Comparison of ENCODE assay signal across 21 cellular contexts in the genomic region with DNA sequence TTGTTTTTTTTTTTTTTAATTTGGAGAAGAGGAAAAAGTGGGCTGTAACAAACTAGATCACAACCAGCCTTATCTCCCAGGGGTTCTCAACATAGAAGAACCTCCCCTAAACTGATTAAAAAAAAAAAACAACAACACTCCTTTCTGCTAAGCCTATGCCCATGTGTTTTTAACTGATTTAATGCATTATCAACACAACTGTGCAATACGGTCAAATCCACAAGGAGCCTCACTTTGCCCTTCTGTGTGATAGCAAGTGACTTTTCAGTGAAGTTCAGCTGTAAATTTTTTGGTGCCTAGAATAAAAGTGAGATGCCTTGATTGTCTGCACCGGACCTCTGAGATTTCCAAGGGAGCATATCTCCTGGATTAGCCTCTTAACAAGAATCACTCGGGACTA. TPM values are rescaled to one million over a fixed set of nuclear protein-coding genes. Genes with fewer than 3 reads are reported as not detected.
DNase-seq lines count a peak whose midpoint lies in the region; ATAC-seq and TF ChIP-seq lines count a peak whose summit lies in the region.
"Had no signal": no experiment of that assay in that cellular context is flagged by ENCODE, and none has a peak within 500 bp of the region (broad histone marks: within the 10 kb centered on the region; RNA-seq: fewer than 3 reads in every experiment).

No MANE protein-coding gene starts in this region.

- H3K36me3 ChIP-seq in right atrium auricular region (no peaks in the 10 kb centered on the region), neural progenitor cell (no peaks in the 10 kb centered on the region), vagina (no peaks in the 10 kb centered on the region)

- H3F3A ChIP-seq in neural progenitor cell (ENCODE audit: low read depth): peaks cover 12% of the 10 kb centered on the region

- H3K36me3 Mint-ChIP-seq in chondrocyte (ENCODE audit: low read depth) (no peaks in the 10 kb centered on the region), neural progenitor cell (no peaks in the 10 kb centered on the region)
- H3K36me3 Mint-ChIP-seq: activated naive CD8-positive, alpha-beta T cell treated with anti-CD3 and anti-CD28 coated beads, Interleukin-2, amount 10 ng/mL, durations not matched to agents 7 days and 5 days; natural killer cell; stimulated activated naive B cell treated with anti-CD40 and anti-IgM and Interleukin-4, amounts not matched to agents 10 μg/mL and 1 μg/mL and 100 μg/mL, for 72 hours had no signal

- DNase-seq in right atrium auricular region (ENCODE audit: low spot score): no peak
- DNase-seq in Right ventricle myocardium inferior (ENCODE audit: missing footprints): no peak
- DNase-seq in chondrocyte (ENCODE audit: low spot score): no peak
- DNase-seq in neural progenitor cell (ENCODE audit: low spot score): no peak
- DNase-seq in vagina (ENCODE audit: extremely low spot score in 2 of 2): no peak
- no peak for DNase-seq in cerebellar cortex (ENCODE audit: low spot score)
- DNase-seq: ACHN; activated CD4-positive, alpha-beta T cell treated with anti-CD3 and anti-CD28 coated beads for 48 hours; activated naive CD8-positive, alpha-beta T cell treated with anti-CD3 and anti-CD28 coated beads, Interleukin-2, amount 10 ng/mL, durations not matched to agents 7 days and 5 days; activated T-cell treated with anti-CD3 and anti-CD28 coated beads, Interleukin-2, amount 50 U/mL, for 4 hours; natural killer cell; NCI-H1694 treated with DMSO at 0.1 percent for 48 hours; NCI-H510A treated with DMSO at 0.1 percent for 48 hours; stimulated activated naive B cell treated with anti-CD40 and anti-IgM and Interleukin-4, amounts not matched to agents 10 μg/mL and 1 μg/mL and 100 μg/mL, for 72 hours had no signal

- peaks cover 0 to 23% of the 10 kb centered on the region in 2 donors for H3K4me1 ChIP-seq in right atrium auricular region
- H3K4me1 ChIP-seq in neural progenitor cell: peaks cover 10% of the 10 kb centered on the region
- H3K4me1 ChIP-seq in vagina: peaks cover 22% of the 10 kb centered on the region
- H3K4me1 ChIP-seq: Caco-2 had no signal

- H3K27ac Mint-ChIP-seq in chondrocyte (ENCODE audit: unreplicated experiment) (no peak overlapping the region), neural progenitor cell (no peak overlapping the region)
- H3K27ac Mint-ChIP-seq: activated naive CD8-positive, alpha-beta T cell treated with anti-CD3 and anti-CD28 coated beads, Interleukin-2, amount 10 ng/mL, durations not matched to agents 7 days and 5 days; natural killer cell; T-helper 1 cell treated with Interleukin-12 subunit alpha and Interleukin-12 subunit beta and Interleukin-4 antibody, amounts not matched to agents 30 μg/mL and 1 μg/mL, for 36 hours had no signal

- TF ChIP-seq CTCF in right atrium auricular region (IDR thresholded peaks at IDR 0.05) (no peak), chondrocyte (IDR thresholded peaks at IDR 0.05) (no peak), neural progenitor cell (IDR thresholded peaks at IDR 0.05) (no peak), vagina (IDR thresholded peaks at IDR 0.05) (no peak)

- H3K9me3 ChIP-seq in right atrium auricular region: no peaks in the 10 kb centered on the region
- H3K9me3 ChIP-seq in neural progenitor cell (ENCODE audit: low read depth): no peaks in the 10 kb centered on the region
- H3K9me3 ChIP-seq in vagina: no peaks in the 10 kb centered on the region
- H3K9me3 ChIP-seq: Caco-2 had no signal

- H3K27me3 ChIP-seq in right atrium auricular region (peaks cover 3 to 7% of the 10 kb centered on the region in 2 donors), neural progenitor cell (peaks cover 70% of the 10 kb centered on the region), vagina (no peaks in the 10 kb centered on the region)

- ATAC-seq in Right ventricle myocardium inferior: no peak
- ATAC-seq in GM18520 (IDR thresholded peaks at IDR 0.05; ENCODE audit: unreplicated experiment): no peak
- no peak for ATAC-seq in GM21717 (IDR thresholded peaks at IDR 0.05; ENCODE audit: unreplicated experiment)
- ATAC-seq: activated T-cell treated with anti-CD3 and anti-CD28 coated beads, Interleukin-2, amount 50 U/mL, for 4 hours; natural killer cell had no signal

- H3K27me3 Mint-ChIP-seq in chondrocyte (ENCODE audit: low read depth): peaks cover 3% of the 10 kb centered on the region
- H3K27me3 Mint-ChIP-seq in neural progenitor cell (ENCODE audit: insufficient read depth, low read depth): peaks cover 39% of the 10 kb centered on the region

- no peak for TF ChIP-seq POLR2A in vagina (IDR thresholded peaks at IDR 0.05)

- H3K4me1 Mint-ChIP-seq in chondrocyte (ENCODE audit: low read depth) (peaks cover 16% of the 10 kb centered on the region), neural progenitor cell (peaks cover 6% of the 10 kb centered on the region)

- no peak overlapping the region for H3K9ac ChIP-seq in neural progenitor cell

- H3K4me3 Mint-ChIP-seq in chondrocyte (ENCODE audit: unreplicated experiment) (peak overlapping the region; percentile 89), neural progenitor cell (no peak overlapping the region)
- H3K4me3 Mint-ChIP-seq: activated naive CD8-positive, alpha-beta T cell treated with anti-CD3 and anti-CD28 coated beads, Interleukin-2, amount 10 ng/mL, durations not matched to agents 7 days and 5 days; activated T-cell treated with anti-CD3 and anti-CD28 coated beads, Interleukin-2, amount 50 U/mL, for 4 hours; central memory CD8-positive, alpha-beta T cell; natural killer cell; T-helper 1 cell treated with Interleukin-12 subunit alpha and Interleukin-12 subunit beta and Interleukin-4 antibody, amounts not matched to agents 30 μg/mL and 1 μg/mL, for 36 hours had no signal

- H3K27ac ChIP-seq in right atrium auricular region (peak overlapping the region in 1 of 2 donors; percentile 79), neural progenitor cell (no peak overlapping the region), vagina (peak overlapping the region; percentile 53)

- H3K4me2 ChIP-seq in neural progenitor cell: peak overlapping the region; percentile 93

- H4K20me1 ChIP-seq in neural progenitor cell (ENCODE audit: low read depth): peaks cover 3% of the 10 kb centered on the region

- H3K9me3 Mint-ChIP-seq in chondrocyte (ENCODE audit: low read depth) (no peaks in the 10 kb centered on the region), neural progenitor cell (no peaks in the 10 kb centered on the region)
- H3K9me3 Mint-ChIP-seq: activated naive CD8-positive, alpha-beta T cell treated with anti-CD3 and anti-CD28 coated beads, Interleukin-2, amount 10 ng/mL, durations not matched to agents 7 days and 5 days; activated T-cell treated with anti-CD3 and anti-CD28 coated beads, Interleukin-2, amount 50 U/mL, for 4 hours; central memory CD8-positive, alpha-beta T cell; natural killer cell; stimulated activated naive B cell treated with anti-CD40 and anti-IgM and Interleukin-4, amounts not matched to agents 10 μg/mL and 1 μg/mL and 100 μg/mL, for 72 hours; T-helper 1 cell treated with Interleukin-12 subunit alpha and Interleukin-12 subunit beta and Interleukin-4 antibody, amounts not matched to agents 30 μg/mL and 1 μg/mL, for 36 hours had no signal

- H2AFZ ChIP-seq in neural progenitor cell (replicated peaks): no peak overlapping the region

- intact Hi-C loops in Right ventricle myocardium inferior (cut with DNase I): no loop called here
- intact Hi-C loops in vagina (cut with DNase I): loop anchor here (5.0 kb wide), 1 partner anchor 91 kb away; the partner anchor contains the start of gene ABCC1

- no peaks in the 10 kb centered on the region for H3K79me2 ChIP-seq in neural progenitor cell (ENCODE audit: low read depth)

- H3K4me3 ChIP-seq in right atrium auricular region (peak overlapping the region; percentile 46 to 47), neural progenitor cell (peak overlapping the region; percentile 66), vagina (peak overlapping the region; percentile 36 to 48)

RNA-seq across cellular contexts. Expression of gene MYH11, which starts 0.6 kb away (rescaled TPM):
- total RNA-seq in right atrium auricular region: 10 to 100 TPM; 60.8 to 89.0 TPM
- 17.9 TPM for total RNA-seq in Right ventricle myocardium inferior
- total RNA-seq in chondrocyte: 4.8 to 58.3 TPM (median 57.8 TPM) in 3 replicates
- 0.07 and 0.25 TPM in 2 replicates for total RNA-seq in neural progenitor cell (ENCODE audit: low replicate concordance)
- total RNA-seq in vagina: 822 TPM
- total RNA-seq: activated naive CD8-positive, alpha-beta T cell treated with anti-CD3 and anti-CD28 coated beads, Interleukin-2, amount 10 ng/mL, durations not matched to agents 7 days and 5 days; Caco-2; endothelial cell of umbilical vein; RPMI7951 had no signal

RNA-seq across cellular contexts. Expression of gene CEP20, which starts 32.2 kb away (rescaled TPM):
- total RNA-seq in right atrium auricular region: 10 to 100 TPM; 20.1 to 35.9 TPM
- total RNA-seq in Right ventricle myocardium inferior: 32.0 TPM
- total RNA-seq in chondrocyte: 16.4 to 25.5 TPM (median 19.7 TPM) in 3 replicates
- 50.5 and 101 TPM in 2 replicates for total RNA-seq in neural progenitor cell (ENCODE audit: low replicate concordance)
- 28.2 TPM for total RNA-seq in vagina
